8 cellular contexts compared by ENCODE assay signal in the genomic region with DNA sequence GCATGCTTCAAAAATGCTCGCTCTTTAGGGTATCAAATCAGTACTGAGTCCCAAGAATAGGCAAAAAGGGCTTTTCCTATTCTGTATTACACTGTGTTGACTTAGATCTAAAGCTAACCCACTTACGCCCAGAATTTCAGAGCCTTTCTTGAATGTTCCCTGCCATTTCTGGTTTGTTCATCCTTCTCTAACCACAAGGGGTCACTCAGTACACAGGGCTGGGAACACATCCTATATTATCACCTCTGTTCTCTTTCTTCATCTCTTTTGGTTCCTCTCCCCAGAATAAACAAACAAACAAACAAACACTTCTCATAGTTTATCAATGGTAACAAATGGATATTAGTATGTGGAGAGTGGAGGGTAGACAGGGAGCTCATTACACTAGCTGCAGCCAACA. TPM values are rescaled to one million over a fixed set of nuclear protein-coding genes. Genes with fewer than 3 reads are reported as not detected.
DNase-seq lines count a peak whose midpoint lies in the region; ATAC-seq lines count a peak whose summit lies in the region.

No MANE protein-coding gene starts in this region.

- in situ Hi-C loops in T47D (cut with HindIII; ENCODE audit: low pct_unique_long_range_greater_than_20kb, low sequenced_read_pairs) = no loop called here

- DNase-seq in SIG-M5 treated with dmso at 0.1 percent for 504 hours (lab: John Stamatoyannopoulos, UW; ENCODE audit: unreplicated experiment) (peak; percentile 24), SIG-M5 (lab: John Stamatoyannopoulos, UW) (no peak), NCI-H146 (lab: John Stamatoyannopoulos, UW) (peak; percentile 13), T47D (ENCODE audit: low read depth in 1 of 2, low spot score in 1 of 2) (peak; percentile 0 to 34), lung microvascular endothelial cell (ENCODE audit: low read depth in 2 of 2) (peak; percentile 32 to 47)
- DNase-seq in activated CD8-positive, alpha-beta memory T cell treated with anti-CD3 and anti-CD28 coated beads for 24 hours = no peak

- ATAC-seq in GM18870 (IDR thresholded peaks at IDR 0.05; ENCODE audit: unreplicated experiment) = no peak
- no peak for ATAC-seq in HG02884 (IDR thresholded peaks at IDR 0.05; ENCODE audit: unreplicated experiment)

RNA-seq across cellular contexts. Expression of gene MORC4, which starts 25.5 kb away (rescaled TPM):
- 6.5 and 6.7 TPM in 2 replicates for total RNA-seq in lung microvascular endothelial cell

Comparison
In these comparisons a context has a peak if more than half of its experiments do, and no peak if none do; other contexts are left out.
1. DNase-seq: peak in SIG-M5 treated with dmso at 0.1 percent for 504 hours (single experiment), NCI-H146 (single experiment), T47D (2 of 2) and lung microvascular endothelial cell (2 of 2); none in SIG-M5 (single experiment) and activated CD8-positive, alpha-beta memory T cell treated with anti-CD3 and anti-CD28 coated beads for 24 hours (single experiment).